In the genomic region with DNA sequence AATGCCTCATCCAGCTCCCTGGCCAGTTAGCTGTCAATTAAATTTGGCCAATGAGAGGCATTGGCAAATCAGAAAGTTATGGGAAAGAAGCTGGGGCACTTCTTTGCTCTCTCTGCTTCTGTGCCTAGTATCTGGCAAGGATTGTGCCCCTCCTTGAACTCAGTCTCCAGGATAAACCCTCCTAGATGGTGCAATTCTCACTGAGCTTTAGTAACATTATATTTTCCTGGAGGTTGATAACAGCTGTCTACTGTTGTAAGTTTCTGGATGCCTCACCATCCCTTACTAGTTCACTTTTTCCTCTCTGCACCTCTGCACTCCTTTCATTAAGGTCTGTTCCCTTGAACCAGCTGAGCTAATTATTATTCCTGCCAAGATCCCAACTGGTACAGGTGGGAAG, we compare ENCODE assay signal across 18 cellular contexts.
DNase-seq lines count a peak whose midpoint lies in the region; ATAC-seq, FAIRE-seq and TF ChIP-seq lines count a peak whose summit lies in the region.
"Had no signal": no experiment of that assay in that cellular context is flagged by ENCODE, and none has a peak within 500 bp of the region (broad histone marks: within the 10 kb centered on the region; RNA-seq: fewer than 3 reads in every experiment).

No MANE protein-coding gene starts in this region.

- no peak overlapping the region for H3K4me2 ChIP-seq in mammary epithelial cell (ENCODE audit: insufficient read depth, low read depth, low read length)
- H3K4me2 ChIP-seq: BLaER1 had no signal

- intact Hi-C loops in mammary epithelial cell (cut with micrococcal nuclease), result no loop called here

- no peak overlapping the region for H2AFZ ChIP-seq in mammary epithelial cell (ENCODE audit: low read depth, low read length)

- H3K4me3 ChIP-seq in adipocyte (ENCODE audit: low read length), result no peak overlapping the region
- H3K4me3 ChIP-seq in mammary epithelial cell (replicated peaks in 1 of 3; ENCODE audit: insufficient read depth in 1 of 3, low read depth in 2 of 3, low read length in 3 of 3), result no peak overlapping the region
- H3K4me3 ChIP-seq: BLaER1, GM12878, HAP-1 had no signal

- H3K9ac ChIP-seq in adipocyte (ENCODE audit: low read length), result no peak overlapping the region
- H3K9ac ChIP-seq in mammary epithelial cell (ENCODE audit: insufficient read depth, low read length), result no peak overlapping the region
- H3K9ac ChIP-seq: BLaER1 had no signal

- H3K9me3 ChIP-seq in adipocyte (ENCODE audit: control insufficient read depth, low read length) (no peaks in the 10 kb centered on the region), mammary epithelial cell (replicated peaks; ENCODE audit: insufficient read depth, low read length) (no peaks in the 10 kb centered on the region)
- H3K9me3 ChIP-seq: BLaER1, HAP-1 had no signal

- H3K79me2 ChIP-seq in mammary epithelial cell (ENCODE audit: insufficient read depth, low read length), result no peaks in the 10 kb centered on the region

- no peak for TF ChIP-seq CTCF in mammary epithelial cell (conservative IDR thresholded peaks at IDR 0.05 in 1 of 2, IDR thresholded peaks at IDR 0.05 in 1 of 2; ENCODE audit: extremely low read depth in 1 of 2, insufficient read depth in 1 of 2, low read depth in 1 of 2, low read length in 2 of 2)

- H3K4me1 ChIP-seq in adipocyte (ENCODE audit: control insufficient read depth, insufficient read depth, low read length) (peaks cover 14% of the 10 kb centered on the region), mammary epithelial cell (ENCODE audit: insufficient read depth, low read length) (peaks cover 21% of the 10 kb centered on the region)
- H3K4me1 ChIP-seq: BLaER1, HAP-1 had no signal

- H3K27ac ChIP-seq in mammary epithelial cell (ENCODE audit: insufficient read depth, low read depth, low read length), result no peak overlapping the region
- H3K27ac ChIP-seq: BLaER1 had no signal

- ATAC-seq in GM19397 (IDR thresholded peaks at IDR 0.05; ENCODE audit: unreplicated experiment), result no peak
- ATAC-seq: CD8-positive, alpha-beta T cell; GM12878 had no signal

- H3K27me3 ChIP-seq in adipocyte (replicated peaks; ENCODE audit: control insufficient read depth, insufficient read depth, low read length) (no peaks in the 10 kb centered on the region), mammary epithelial cell (ENCODE audit: insufficient read depth, low read length) (no peaks in the 10 kb centered on the region)
- H3K27me3 ChIP-seq: BLaER1 had no signal

- in situ Hi-C loops in mammary epithelial cell (cut with MboI; ENCODE audit: low sequenced_read_pairs in 2 of 2), result no loop called here

- DNase-seq in H54 (ENCODE audit: insufficient read length, low spot score) (no peak), adipocyte (ENCODE audit: low read depth) (peak; percentile 32), iris pigment epithelial cell (ENCODE audit: low read depth) (peak; percentile 41), NCI-H2171 (lab: John Stamatoyannopoulos, UW) (no peak), NCI-H2171 treated with DMSO at 0.1 percent for 48 hours (lab: John Stamatoyannopoulos, UW) (no peak), mammary epithelial cell (no peak)
- DNase-seq: 8988T; Calu3; CD8-positive, alpha-beta T cell; DND-41; EL; IMR-90 had no signal

- peak; percentile 33 for FAIRE-seq in H54 (lab: Jason Lieb, UNC)
- FAIRE-seq: GM12878, H1, HTR-8/SVneo had no signal

- TF ChIP-seq POLR2A in H54 (IDR thresholded peaks at IDR 0.05; ENCODE audit: low read depth, low read length), result no peak

- BruUV-seq in mammary epithelial cell (replicated peaks; lab: Mats Ljungman, UMichigan), result no TSS peak

- H3K36me3 ChIP-seq in adipocyte (ENCODE audit: control insufficient read depth, insufficient read depth, low read length, severe bottlenecking) (no peaks in the 10 kb centered on the region), mammary epithelial cell (ENCODE audit: insufficient read depth, low read length) (no peaks in the 10 kb centered on the region)
- H3K36me3 ChIP-seq: BLaER1, HAP-1 had no signal

- dilution Hi-C loops in mammary epithelial cell (cut with HindIII; ENCODE audit: low sequenced_read_pairs), result no loop called here

- CTCF ChIA-PET in mammary epithelial cell (lab: Charles Lee; ENCODE audit: low non-redundant PET), result no interaction called here

- H4K20me1 ChIP-seq in mammary epithelial cell (ENCODE audit: insufficient read depth, low read length), result no peaks in the 10 kb centered on the region
- H4K20me1 ChIP-seq: BLaER1 had no signal

Comparison
In these comparisons a context has a peak if more than half of its experiments do, and no peak if none do; other contexts are left out.
1. DNase-seq: peak in adipocyte (single experiment) and iris pigment epithelial cell (single experiment); none in H54 (single experiment), NCI-H2171 (single experiment), NCI-H2171 treated with DMSO at 0.1 percent for 48 hours (single experiment) and mammary epithelial cell (single experiment).